In genomic region chr7:158657189-158657746, GRCh38 we compare ENCODE assay signal across 11 cellular contexts. TPM values are rescaled to one million over a fixed set of nuclear protein-coding genes. Genes with fewer than 3 reads are reported as not detected.
DNase-seq lines count a peak whose midpoint lies in the region; ATAC-seq and TF ChIP-seq lines count a peak whose summit lies in the region.
"Had no signal": no experiment of that assay in that cellular context is flagged by ENCODE, and none has a peak within 500 bp of the region (broad histone marks: within the 10 kb centered on the region; RNA-seq: fewer than 3 reads in every experiment).

No MANE protein-coding gene starts in this region.

- H3K4me3 Mint-ChIP-seq in WTC11 (no peak overlapping the region), T-cell (no peak overlapping the region)

- DNase-seq in WTC11 (ENCODE audit: low spot score), result no peak
- DNase-seq in HCEC 1CT, result no peak
- no peak for DNase-seq in T-cell
- DNase-seq in GM19240 (ENCODE audit: insufficient read length, low spot score), result no peak
- DNase-seq: effector memory CD8-positive, alpha-beta T cell; hypothalamus; NCI-H2081; Peyer's patch had no signal

- H3K36me3 Mint-ChIP-seq in WTC11, result peaks cover 58% of the 10 kb centered on the region
- peaks cover 30% of the 10 kb centered on the region for H3K36me3 Mint-ChIP-seq in T-cell

- no peaks in the 10 kb centered on the region for H3K27me3 Mint-ChIP-seq in WTC11 (ENCODE audit: low read depth)
- no peaks in the 10 kb centered on the region for H3K27me3 Mint-ChIP-seq in T-cell
- H3K27me3 Mint-ChIP-seq: effector memory CD8-positive, alpha-beta T cell had no signal

- POLR2A ChIA-PET in WTC11 (lab: Charles Lee) (no interaction called here), T-cell (lab: Charles Lee) (no interaction called here)

- peak overlapping the region; percentile 90; the same call in 1 of the 2 replicates for H3K27ac Mint-ChIP-seq in WTC11
- H3K27ac Mint-ChIP-seq in T-cell, result no peak overlapping the region

- no peaks in the 10 kb centered on the region for H3K9me3 Mint-ChIP-seq in WTC11
- H3K9me3 Mint-ChIP-seq in T-cell, result no peaks in the 10 kb centered on the region
- H3K9me3 Mint-ChIP-seq: effector memory CD8-positive, alpha-beta T cell had no signal

- H3K4me1 Mint-ChIP-seq in WTC11 (peaks cover 12% of the 10 kb centered on the region), T-cell (peaks cover 0 to 13% (median 6%) of the 10 kb centered on the region in 3 donors)

- TF ChIP-seq CTCF in WTC11 (IDR thresholded peaks at IDR 0.05), result no peak

- CTCF ChIA-PET in WTC11 (lab: Charles Lee) (no interaction called here), T-cell (lab: Charles Lee) (no interaction called here)

- ATAC-seq in GM18502 (IDR thresholded peaks at IDR 0.05; ENCODE audit: poor library complexity, unreplicated experiment), result peak; percentile 24
- peak; percentile 53 for ATAC-seq in GM19351 (IDR thresholded peaks at IDR 0.05; ENCODE audit: unreplicated experiment)
- peak; percentile 50 for ATAC-seq in HG02885 (IDR thresholded peaks at IDR 0.05; ENCODE audit: poor library complexity, unreplicated experiment)
- no peak for ATAC-seq in WTC11
- no peak for ATAC-seq in T-cell (replicated peaks in 1 of 4)
- ATAC-seq: effector memory CD8-positive, alpha-beta T cell had no signal

TF ChIP-seq in WTC11, 78 proteins besides CTCF, POLR2A, EP300 and RAD21:
- TF ChIP-seq, protein P1, sequence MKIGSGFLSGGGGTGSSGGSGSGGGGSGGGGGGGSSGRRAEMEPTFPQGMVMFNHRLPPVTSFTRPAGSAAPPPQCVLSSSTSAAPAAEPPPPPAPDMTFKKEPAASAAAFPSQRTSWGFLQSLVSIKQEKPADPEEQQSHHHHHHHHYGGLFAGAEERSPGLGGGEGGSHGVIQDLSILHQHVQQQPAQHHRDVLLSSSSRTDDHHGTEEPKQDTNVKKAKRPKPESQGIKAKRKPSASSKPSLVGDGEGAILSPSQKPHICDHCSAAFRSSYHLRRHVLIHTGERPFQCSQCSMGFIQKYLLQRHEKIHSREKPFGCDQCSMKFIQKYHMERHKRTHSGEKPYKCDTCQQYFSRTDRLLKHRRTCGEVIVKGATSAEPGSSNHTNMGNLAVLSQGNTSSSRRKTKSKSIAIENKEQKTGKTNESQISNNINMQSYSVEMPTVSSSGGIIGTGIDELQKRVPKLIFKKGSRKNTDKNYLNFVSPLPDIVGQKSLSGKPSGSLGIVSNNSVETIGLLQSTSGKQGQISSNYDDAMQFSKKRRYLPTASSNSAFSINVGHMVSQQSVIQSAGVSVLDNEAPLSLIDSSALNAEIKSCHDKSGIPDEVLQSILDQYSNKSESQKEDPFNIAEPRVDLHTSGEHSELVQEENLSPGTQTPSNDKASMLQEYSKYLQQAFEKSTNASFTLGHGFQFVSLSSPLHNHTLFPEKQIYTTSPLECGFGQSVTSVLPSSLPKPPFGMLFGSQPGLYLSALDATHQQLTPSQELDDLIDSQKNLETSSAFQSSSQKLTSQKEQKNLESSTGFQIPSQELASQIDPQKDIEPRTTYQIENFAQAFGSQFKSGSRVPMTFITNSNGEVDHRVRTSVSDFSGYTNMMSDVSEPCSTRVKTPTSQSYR (CRISPR knock-in tag; IDR thresholded peaks at IDR 0.05), result no peak
- TF ChIP-seq, protein P2, sequence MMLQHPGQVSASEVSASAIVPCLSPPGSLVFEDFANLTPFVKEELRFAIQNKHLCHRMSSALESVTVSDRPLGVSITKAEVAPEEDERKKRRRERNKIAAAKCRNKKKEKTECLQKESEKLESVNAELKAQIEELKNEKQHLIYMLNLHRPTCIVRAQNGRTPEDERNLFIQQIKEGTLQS (CRISPR knock-in tag; conservative IDR thresholded peaks at IDR 0.05), result no peak
- TF ChIP-seq JAZF1 (CRISPR knock-in tag; IDR thresholded peaks at IDR 0.05), result no peak
- TF ChIP-seq GTF2I (CRISPR knock-in tag; conservative IDR thresholded peaks at IDR 0.05), result no peak
- TF ChIP-seq FOXK1 (CRISPR knock-in tag; IDR thresholded peaks at IDR 0.05), result no peak
- no peak for TF ChIP-seq PRDM15 (CRISPR knock-in tag; IDR thresholded peaks at IDR 0.05)
- TF ChIP-seq SMAD4 (CRISPR knock-in tag; IDR thresholded peaks at IDR 0.05), result no peak

RNA-seq across cellular contexts. Expression of gene NCAPG2, which starts 47.3 kb away (rescaled TPM):
- total RNA-seq in WTC11 (2021) (96.8 to 111 TPM (median 99.2 TPM) in 3 replicates), T-cell (10 to 100 TPM in 3 of 5 donors, 1 to 10 TPM in 2; 6.2 to 14.7 (median 11.9) TPM)

Comparison
In these comparisons a context has a peak if more than half of its experiments do, and no peak if none do; other contexts are left out.
1. ATAC-seq: peak in GM18502 (single experiment), GM19351 (single experiment) and HG02885 (single experiment); none in WTC11 (single experiment) and T-cell (0 of 4).